In genomic region chr12:131559517-131560516, GRCh38 we compare ENCODE assay signal across 1 cellular context.
A peak's percentile ranks its signal among the peaks of the same experiment; 100 is the strongest.
TF ChIP-seq lines count a peak whose summit lies in the region.

No MANE protein-coding gene starts in this region.

TF ChIP-seq in K562, 482 proteins besides CTCF, POLR2A, EP300 and RAD21 (continued from another document):
- TF ChIP-seq, protein P1, sequence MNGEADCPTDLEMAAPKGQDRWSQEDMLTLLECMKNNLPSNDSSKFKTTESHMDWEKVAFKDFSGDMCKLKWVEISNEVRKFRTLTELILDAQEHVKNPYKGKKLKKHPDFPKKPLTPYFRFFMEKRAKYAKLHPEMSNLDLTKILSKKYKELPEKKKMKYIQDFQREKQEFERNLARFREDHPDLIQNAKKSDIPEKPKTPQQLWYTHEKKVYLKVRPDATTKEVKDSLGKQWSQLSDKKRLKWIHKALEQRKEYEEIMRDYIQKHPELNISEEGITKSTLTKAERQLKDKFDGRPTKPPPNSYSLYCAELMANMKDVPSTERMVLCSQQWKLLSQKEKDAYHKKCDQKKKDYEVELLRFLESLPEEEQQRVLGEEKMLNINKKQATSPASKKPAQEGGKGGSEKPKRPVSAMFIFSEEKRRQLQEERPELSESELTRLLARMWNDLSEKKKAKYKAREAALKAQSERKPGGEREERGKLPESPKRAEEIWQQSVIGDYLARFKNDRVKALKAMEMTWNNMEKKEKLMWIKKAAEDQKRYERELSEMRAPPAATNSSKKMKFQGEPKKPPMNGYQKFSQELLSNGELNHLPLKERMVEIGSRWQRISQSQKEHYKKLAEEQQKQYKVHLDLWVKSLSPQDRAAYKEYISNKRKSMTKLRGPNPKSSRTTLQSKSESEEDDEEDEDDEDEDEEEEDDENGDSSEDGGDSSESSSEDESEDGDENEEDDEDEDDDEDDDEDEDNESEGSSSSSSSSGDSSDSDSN (IDR thresholded peaks at IDR 0.05; ENCODE audit: borderline replicate concordance in 1 of 2, low read depth in 2 of 2, low read length in 2 of 2) = no peak
- TF ChIP-seq, protein P2, sequence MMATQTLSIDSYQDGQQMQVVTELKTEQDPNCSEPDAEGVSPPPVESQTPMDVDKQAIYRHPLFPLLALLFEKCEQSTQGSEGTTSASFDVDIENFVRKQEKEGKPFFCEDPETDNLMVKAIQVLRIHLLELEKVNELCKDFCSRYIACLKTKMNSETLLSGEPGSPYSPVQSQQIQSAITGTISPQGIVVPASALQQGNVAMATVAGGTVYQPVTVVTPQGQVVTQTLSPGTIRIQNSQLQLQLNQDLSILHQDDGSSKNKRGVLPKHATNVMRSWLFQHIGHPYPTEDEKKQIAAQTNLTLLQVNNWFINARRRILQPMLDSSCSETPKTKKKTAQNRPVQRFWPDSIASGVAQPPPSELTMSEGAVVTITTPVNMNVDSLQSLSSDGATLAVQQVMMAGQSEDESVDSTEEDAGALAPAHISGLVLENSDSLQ (IDR thresholded peaks at IDR 0.05) = peak; percentile 68; the same call in 1 of the 2 replicates
- TF ChIP-seq RAD51 (IDR thresholded peaks at IDR 0.05; ENCODE audit: borderline replicate concordance, low read depth) (peak; percentile 84), USF2 (CRISPR knock-in tag; IDR thresholded peaks at IDR 0.05) (peak; percentile 83), ZNF232 (CRISPR knock-in tag; IDR thresholded peaks at IDR 0.05) (no peak), PBX2 (CRISPR knock-in tag; IDR thresholded peaks at IDR 0.05; ENCODE audit: low read depth) (no peak), PBX2 (tag; conservative IDR thresholded peaks at IDR 0.05; ENCODE audit: low read depth) (no peak), ZNF785 (CRISPR knock-in tag; IDR thresholded peaks at IDR 0.05) (no peak), RFX1 (IDR thresholded peaks at IDR 0.05) (peak; percentile 41), ZNF212 (CRISPR knock-in tag; IDR thresholded peaks at IDR 0.05) (no peak), TFAM (CRISPR knock-in tag; conservative IDR thresholded peaks at IDR 0.05) (no peak), NR2C2 (CRISPR knock-in tag; IDR thresholded peaks at IDR 0.05) (no peak), NR2C2 (tag; IDR thresholded peaks at IDR 0.05) (peak; percentile 96), NR2C1 (IDR thresholded peaks at IDR 0.05) (no peak), NR2C1 (tag; IDR thresholded peaks at IDR 0.05) (peak; percentile 57), MYBL2 (IDR thresholded peaks at IDR 0.05; ENCODE audit: low read depth) (no peak), MYBL2 (CRISPR knock-in tag; IDR thresholded peaks at IDR 0.05; ENCODE audit: borderline replicate concordance) (no peak), ZNF57 (CRISPR knock-in tag; IDR thresholded peaks at IDR 0.05) (no peak), CBX2 (IDR thresholded peaks at IDR 0.05; ENCODE audit: insufficient read depth, low read length, poor library complexity, severe bottlenecking) (no peak), ZFP1 (CRISPR knock-in tag; IDR thresholded peaks at IDR 0.05) (no peak), NFXL1 (CRISPR knock-in tag; IDR thresholded peaks at IDR 0.05) (no peak), MYC (IDR thresholded peaks at IDR 0.05; ENCODE audit: low read depth, low read length) (no peak), MYC (CRISPR knock-in tag; IDR thresholded peaks at IDR 0.05; ENCODE audit: borderline replicate concordance, low read depth) (no peak)
- TF ChIP-seq, protein P3, sequence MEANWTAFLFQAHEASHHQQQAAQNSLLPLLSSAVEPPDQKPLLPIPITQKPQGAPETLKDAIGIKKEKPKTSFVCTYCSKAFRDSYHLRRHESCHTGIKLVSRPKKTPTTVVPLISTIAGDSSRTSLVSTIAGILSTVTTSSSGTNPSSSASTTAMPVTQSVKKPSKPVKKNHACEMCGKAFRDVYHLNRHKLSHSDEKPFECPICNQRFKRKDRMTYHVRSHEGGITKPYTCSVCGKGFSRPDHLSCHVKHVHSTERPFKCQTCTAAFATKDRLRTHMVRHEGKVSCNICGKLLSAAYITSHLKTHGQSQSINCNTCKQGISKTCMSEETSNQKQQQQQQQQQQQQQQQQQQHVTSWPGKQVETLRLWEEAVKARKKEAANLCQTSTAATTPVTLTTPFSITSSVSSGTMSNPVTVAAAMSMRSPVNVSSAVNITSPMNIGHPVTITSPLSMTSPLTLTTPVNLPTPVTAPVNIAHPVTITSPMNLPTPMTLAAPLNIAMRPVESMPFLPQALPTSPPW (CRISPR knock-in tag; IDR thresholded peaks at IDR 0.05) = peak; percentile 60
- TF ChIP-seq, protein P4, sequence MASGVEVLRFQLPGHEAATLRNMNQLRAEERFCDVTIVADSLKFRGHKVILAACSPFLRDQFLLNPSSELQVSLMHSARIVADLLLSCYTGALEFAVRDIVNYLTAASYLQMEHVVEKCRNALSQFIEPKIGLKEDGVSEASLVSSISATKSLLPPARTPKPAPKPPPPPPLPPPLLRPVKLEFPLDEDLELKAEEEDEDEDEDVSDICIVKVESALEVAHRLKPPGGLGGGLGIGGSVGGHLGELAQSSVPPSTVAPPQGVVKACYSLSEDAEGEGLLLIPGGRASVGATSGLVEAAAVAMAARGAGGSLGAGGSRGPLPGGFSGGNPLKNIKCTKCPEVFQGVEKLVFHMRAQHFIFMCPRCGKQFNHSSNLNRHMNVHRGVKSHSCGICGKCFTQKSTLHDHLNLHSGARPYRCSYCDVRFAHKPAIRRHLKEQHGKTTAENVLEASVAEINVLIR (CRISPR knock-in tag; IDR thresholded peaks at IDR 0.05) = no peak
